In the genomic region with DNA sequence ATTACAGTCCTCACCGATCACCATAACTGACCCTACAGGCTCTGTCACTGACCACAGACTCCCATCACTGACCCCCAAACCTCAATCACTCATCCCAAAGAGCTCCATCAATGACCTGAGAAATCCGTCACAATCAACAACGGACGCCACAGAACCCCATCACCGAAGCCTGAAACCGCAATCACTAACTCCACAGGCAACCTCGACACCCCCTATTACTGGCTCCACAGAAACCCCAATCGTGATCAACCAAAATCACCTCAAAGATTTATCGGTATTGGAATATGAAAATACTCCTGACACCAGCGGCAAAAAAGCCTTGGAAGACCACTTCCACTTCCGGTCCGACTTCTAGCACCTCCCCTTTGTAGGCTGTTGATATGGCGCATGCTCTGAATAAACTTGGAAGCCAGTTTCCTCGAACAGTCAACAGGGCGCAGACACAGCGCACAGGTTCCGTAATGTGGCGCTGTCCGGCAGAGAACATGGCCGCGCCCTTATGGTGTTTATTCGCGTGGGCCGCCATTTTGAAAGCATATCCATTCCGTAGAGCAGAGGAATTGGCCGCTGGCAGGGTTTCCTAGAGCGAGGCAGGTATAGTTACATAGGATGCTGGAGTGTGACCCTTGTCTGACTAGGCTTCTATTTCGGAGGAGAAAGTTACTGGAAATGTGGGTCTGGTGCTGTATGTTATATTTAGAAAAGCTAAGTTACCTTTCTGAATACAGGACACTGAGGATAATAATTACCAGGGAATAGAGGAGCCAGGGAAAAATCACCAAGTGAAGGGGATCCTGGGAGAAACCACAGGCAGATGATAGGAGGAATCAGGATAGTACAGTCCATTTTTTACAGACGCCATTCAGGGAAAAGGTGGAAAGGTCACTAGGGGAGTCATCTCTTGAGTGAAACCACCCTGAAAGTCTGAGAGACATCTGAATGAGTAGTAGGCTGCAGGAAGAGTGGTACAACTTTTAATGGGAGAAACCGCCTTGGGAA, we compare ENCODE assay signal across 8 cellular contexts. TPM values are rescaled to one million over a fixed set of nuclear protein-coding genes. Genes with fewer than 3 reads are reported as not detected.
DNase-seq lines count a peak whose midpoint lies in the region; ATAC-seq, FAIRE-seq and TF ChIP-seq lines count a peak whose summit lies in the region.

A gene (minus strand): TSS at position 328 of the 999 bp plus-strand sequence. CDS start 2,785 bp downstream, outside the sequence.

- peak within 1 kb of the TSS; percentile 87 for H3K9ac ChIP-seq in BLaER1
- peak within 1 kb of the TSS; percentile 81 for H3K9ac ChIP-seq in HepG2 (ENCODE audit: insufficient read depth, low read depth, low read length)

- peak within 1 kb of the TSS; percentile 99 for H2AFZ ChIP-seq in HepG2 (ENCODE audit: low read length)

- TF ChIP-seq POLR2A in HepG2 (IDR thresholded peaks at IDR 0.05; ENCODE audit: insufficient read depth in 1 of 2, low read depth in 2 of 2, low read length in 2 of 2) = peak; percentile 55 to 68

- H3K4me2 ChIP-seq in BLaER1 (peak within 1 kb of the TSS; percentile 77), HepG2 (ENCODE audit: low read depth, low read length) (peak within 1 kb of the TSS; percentile 78)

- intact Hi-C loops in dorsolateral prefrontal cortex (cut with DNase I) = loop anchor here (2.0 to 5.0 kb wide), 5 partner anchors 38 to 320 kb away; a partner anchor contains a TSS
- intact Hi-C loops in HepG2 (cut with micrococcal nuclease; ENCODE audit: unreplicated experiment) = loop anchor here (1.0 kb wide), 2 partner anchors 45 to 94 kb away; a partner anchor contains a TSS

- peak; percentile 97 for FAIRE-seq in HepG2 (lab: Jason Lieb, UNC)

- ATAC-seq in GM19328 (IDR thresholded peaks at IDR 0.05; ENCODE audit: unreplicated experiment) (peak; percentile 98), HG03469 (IDR thresholded peaks at IDR 0.05; ENCODE audit: unreplicated experiment) (peak; percentile 85), HepG2 (peak; percentile 99)

- BruUV-seq in HepG2 (replicated peaks; lab: Mats Ljungman, UMichigan) = TSS peak; percentile 69

- TF ChIP-seq CTCF in dorsolateral prefrontal cortex (IDR thresholded peaks at IDR 0.05 in 54 of 56, conservative IDR thresholded peaks at IDR 0.05 in 2 of 56; ENCODE audit: low read depth in 1 of 56, partially characterized antibody in 56 of 56) = peak in 55 of 56 donors; percentile 18 to 76 (median 56)
- TF ChIP-seq CTCF in HepG2 (CRISPR knock-in tag; IDR thresholded peaks at IDR 0.05) = peak; percentile 49

- H3K79me2 ChIP-seq in HepG2 (ENCODE audit: insufficient read depth, low read length) = no peaks in the 10 kb centered on the region

- peaks cover 30% of the 10 kb centered on the region for H3K36me3 ChIP-seq in BLaER1
- H3K36me3 ChIP-seq in HepG2 (replicated peaks in 1 of 2; ENCODE audit: control insufficient read depth in 1 of 2, insufficient read depth in 2 of 2, low read length in 2 of 2) = peaks cover 0 to 4% of the 10 kb centered on the region in 2 experiments; a peak in 2 of 5 replicates

- peaks cover 7% of the 10 kb centered on the region for H3K4me1 ChIP-seq in BLaER1
- no peaks in the 10 kb centered on the region; the same call in 1 of the 2 replicates for H3K4me1 ChIP-seq in HepG2 (ENCODE audit: insufficient read depth, low read length)

- CTCF ChIA-PET in HepG2 (lab: Yijun Ruan, JAX; ENCODE audit: low intra/inter-chr PET ratio, low total read pairs) = no interaction called here

- no peak for TF ChIP-seq EP300 in HepG2 (IDR thresholded peaks at IDR 0.05; ENCODE audit: low read depth in 2 of 2, low read length in 2 of 2)
- TF ChIP-seq EP300 in HepG2 (CRISPR knock-in tag; IDR thresholded peaks at IDR 0.05; ENCODE audit: borderline replicate concordance) = no peak

- no peaks in the 10 kb centered on the region for H4K20me1 ChIP-seq in BLaER1
- no peaks in the 10 kb centered on the region for H4K20me1 ChIP-seq in HepG2 (ENCODE audit: insufficient read depth, low read length)

- H3K4me3 ChIP-seq in BLaER1 = peak within 1 kb of the TSS; percentile 92
- peak within 1 kb of the TSS; percentile 39 to 95 (median 78) for H3K4me3 ChIP-seq in dorsolateral prefrontal cortex
- peak within 1 kb of the TSS; percentile 64 to 95 (median 82) for H3K4me3 ChIP-seq in HepG2 (replicated peaks in 1 of 3; ENCODE audit: insufficient read depth in 1 of 3, low read depth in 2 of 3, low read length in 3 of 3)

- TF ChIP-seq RAD21 in HepG2 (CRISPR knock-in tag; IDR thresholded peaks at IDR 0.05) = no peak

- no peaks in the 10 kb centered on the region for H3K27me3 ChIP-seq in BLaER1
- no peaks in the 10 kb centered on the region for H3K27me3 ChIP-seq in dorsolateral prefrontal cortex
- H3K27me3 ChIP-seq in HepG2 (ENCODE audit: control insufficient read depth in 1 of 2, insufficient read depth in 2 of 2, low read length in 2 of 2) = no peaks in the 10 kb centered on the region; a peak in 1 of 5 replicates

- POLR2A ChIA-PET in HepG2 (lab: Yijun Ruan, JAX) = interaction anchor here (1.1 to 1.7 kb wide), 2 partner anchors 45 to 94 kb away, joined by 4 to 6 read pairs; a partner anchor contains a TSS

- peak; percentile 99 for DNase-seq in NCI-H526 (lab: John Stamatoyannopoulos, UW)
- peak; percentile 81 to 87 for DNase-seq in activated CD4-positive, alpha-beta T cell treated with anti-CD3 and anti-CD28 coated beads, Interleukin-2, amount 50 U/mL, for 48 hours
- peak; percentile 85 to 98 (median 94) for DNase-seq in dorsolateral prefrontal cortex
- DNase-seq in HepG2 (ENCODE audit: low spot score) = peak; percentile 97
- peak; percentile 86 for DNase-seq in stimulated activated CD4-positive, alpha-beta T cell treated with anti-CD3 and anti-CD28 coated beads, Interleukin-2, amount 100 ng/mL, for 4 hours (ENCODE audit: low read depth)

- H3K9me3 ChIP-seq in BLaER1 = peaks cover 44% of the 10 kb centered on the region
- peaks cover 30% of the 10 kb centered on the region for H3K9me3 ChIP-seq in HepG2 (ENCODE audit: low read length)

- in situ Hi-C loops in HepG2 (cut with HindIII; ENCODE audit: extremely low pct_ligation_motif_present, low pct_unique_long_range_greater_than_20kb) = no loop called here

- 6% methylated on average over 15 of the region's 30 CpGs for WGBS in HepG2 (ENCODE audit: low lambda C conversion rate)

- H3K27ac ChIP-seq in BLaER1 (peak within 1 kb of the TSS; percentile 84), dorsolateral prefrontal cortex (peak within 1 kb of the TSS in 54 of 59 donors; percentile 19 to 85 (median 68)), HepG2 (ENCODE audit: extremely low read length, insufficient read depth, low read length) (peak within 1 kb of the TSS; percentile 54)

TF ChIP-seq in HepG2, 621 proteins besides CTCF, POLR2A, EP300 and RAD21 (continues in another document):
- TF ChIP-seq ZNF282 (IDR thresholded peaks at IDR 0.05; ENCODE audit: partially characterized antibody) (no peak), MXI1 (IDR thresholded peaks at IDR 0.05; ENCODE audit: borderline replicate concordance, low read depth, low read length) (peak; percentile 70; the same call in 1 of the 3 replicates), FOSL2 (CRISPR knock-in tag; IDR thresholded peaks at IDR 0.05) (peak; percentile 37), TOE1 (CRISPR knock-in tag; IDR thresholded peaks at IDR 0.05) (no peak; the same call in 1 of the 2 replicates), RORA (CRISPR knock-in tag; IDR thresholded peaks at IDR 0.05) (no peak), PHB2 (IDR thresholded peaks at IDR 0.05; ENCODE audit: partially characterized antibody) (no peak), SMYD3 (CRISPR knock-in tag; IDR thresholded peaks at IDR 0.05) (peak; percentile 59; the same call in 1 of the 2 replicates), PTBP1 (IDR thresholded peaks at IDR 0.05; ENCODE audit: low read depth, low read length, poor library complexity, severe bottlenecking) (no peak), ZNF558 (CRISPR knock-in tag; IDR thresholded peaks at IDR 0.05; ENCODE audit: borderline replicate concordance) (no peak), FOXK1 (CRISPR knock-in tag; IDR thresholded peaks at IDR 0.05; ENCODE audit: borderline replicate concordance, low read depth) (peak; percentile 95; the same call in 1 of the 2 replicates)
- TF ChIP-seq, protein P1, sequence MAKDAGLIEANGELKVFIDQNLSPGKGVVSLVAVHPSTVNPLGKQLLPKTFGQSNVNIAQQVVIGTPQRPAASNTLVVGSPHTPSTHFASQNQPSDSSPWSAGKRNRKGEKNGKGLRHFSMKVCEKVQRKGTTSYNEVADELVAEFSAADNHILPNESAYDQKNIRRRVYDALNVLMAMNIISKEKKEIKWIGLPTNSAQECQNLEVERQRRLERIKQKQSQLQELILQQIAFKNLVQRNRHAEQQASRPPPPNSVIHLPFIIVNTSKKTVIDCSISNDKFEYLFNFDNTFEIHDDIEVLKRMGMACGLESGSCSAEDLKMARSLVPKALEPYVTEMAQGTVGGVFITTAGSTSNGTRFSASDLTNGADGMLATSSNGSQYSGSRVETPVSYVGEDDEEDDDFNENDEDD (CRISPR knock-in tag; IDR thresholded peaks at IDR 0.05; ENCODE audit: borderline replicate concordance) = no peak

RNA-seq across cellular contexts. Expression of the gene that starts here (rescaled TPM):
- total RNA-seq in dorsolateral prefrontal cortex (10 to 100 TPM; 13.4 to 28.1 (median 20.6) TPM), HepG2 (2016; rRNA removed; fragmentation: Illumina TruSeq; extraction: Trizol) (7.1 and 14.0 TPM in 2 replicates)
- 3.7 TPM in 2 replicates for total RNA-seq in HepG2 (2016; cell fraction: cytosol; rRNA removed; fragmentation: Illumina TruSeq; extraction: Trizol; ENCODE audit: low read depth)
- 8.0 and 12.4 TPM in 2 replicates for total RNA-seq in HepG2 (2016; cell fraction: insoluble cytoplasmic fraction; rRNA removed; fragmentation: Illumina TruSeq; extraction: Trizol)
- 8.5 and 11.6 TPM in 2 replicates for total RNA-seq in HepG2 (2016; cell fraction: membrane; rRNA removed; fragmentation: Illumina TruSeq; extraction: Trizol)
- 4.4 and 4.9 TPM in 2 replicates for total RNA-seq in HepG2 (2016; cell fraction: nucleus; rRNA removed; fragmentation: Illumina TruSeq; extraction: Trizol)
- polyA plus RNA-seq in HepG2 (2011; rRNA removed) = 8.5 and 9.3 TPM in 2 replicates
- polyA plus RNA-seq in HepG2 (2011; cell fraction: cytosol; rRNA removed) = 5.8 and 8.9 TPM in 2 replicates
- 3.8 and 5.2 TPM in 2 replicates for polyA plus RNA-seq in HepG2 (2011; cell fraction: nucleus; rRNA removed)
- 7.6 and 7.9 TPM in 2 replicates for polyA plus RNA-seq in HepG2 (2012)
- polyA plus RNA-seq in HepG2 (2016; cell fraction: cytosol; fragmentation: Illumina TruSeq; extraction: Trizol; ENCODE audit: low read depth) = 4.6 and 5.0 TPM in 2 replicates
- polyA plus RNA-seq in HepG2 (2016; cell fraction: insoluble cytoplasmic fraction; fragmentation: Illumina TruSeq; extraction: Trizol; ENCODE audit: low read depth) = 9.8 and 10.8 TPM in 2 replicates
- 7.9 and 9.3 TPM in 2 replicates for polyA plus RNA-seq in HepG2 (2016; cell fraction: membrane; fragmentation: Illumina TruSeq; extraction: Trizol; ENCODE audit: low read depth)
- 6.6 and 7.8 TPM in 2 replicates for polyA plus RNA-seq in HepG2 (2016; cell fraction: nucleus; fragmentation: Illumina TruSeq; extraction: Trizol; ENCODE audit: insufficient read depth, low read depth)
- 1.9 and 4.3 TPM in 2 replicates for polyA minus RNA-seq in HepG2 (2011; rRNA and poly(A)+ RNA removed; ENCODE audit: low replicate concordance)
- 2.2 TPM in 2 replicates for polyA minus RNA-seq in HepG2 (2011; cell fraction: cytosol; rRNA and poly(A)+ RNA removed)
- polyA minus RNA-seq in HepG2 (2011; cell fraction: nucleus; rRNA and poly(A)+ RNA removed) = 3.1 and 4.7 TPM in 2 replicates

Comparison
In these comparisons a context has a peak if more than half of its experiments do, and no peak if none do; other contexts are left out.
1. Peak in every context shown above with its lines: DNase-seq, ATAC-seq, H3K4me3 ChIP-seq and H3K27ac ChIP-seq.